Comparison of ENCODE assay signal across 40 cellular contexts in genomic region chr9:128448746-128449145, GRCh38.
"Had no signal": no experiment of that assay in that cellular context is flagged by ENCODE, and none has a peak within 500 bp of the region (broad histone marks: within the 10 kb centered on the region; RNA-seq: fewer than 3 reads in every experiment).

No MANE protein-coding gene starts in this region.

- H3K27ac ChIP-seq: ascending aorta, cardiac muscle cell, VCaP had no signal

- H3K4me3 ChIP-seq: ascending aorta, cardiac muscle cell had no signal

- DNase-seq: activated CD4-positive, alpha-beta memory T cell treated with anti-CD3 and anti-CD28 coated beads, Interleukin-2, amount 10 ng/mL, durations not matched to agents 7 days and 5 days; activated CD4-positive, alpha-beta T cell treated with anti-CD3 and anti-CD28 coated beads for 1 hour; activated CD4-positive, alpha-beta T cell treated with anti-CD3 and anti-CD28 coated beads for 36 hours; activated CD4-positive, alpha-beta T cell treated with anti-CD3 and anti-CD28 coated beads for 48 hours; activated CD4-positive, alpha-beta T cell treated with anti-CD3 and anti-CD28 coated beads, Interleukin-2, amount 10 ng/mL, durations not matched to agents 7 days and 5 days; activated CD4-positive, alpha-beta T cell treated with anti-CD3 and anti-CD28 coated beads, Interleukin-2, amount 50 U/mL, for 48 hours; activated CD4-positive, CD25-positive, alpha-beta regulatory T cell; activated CD8-positive, alpha-beta memory T cell treated with anti-CD3 and anti-CD28 coated beads for 24 hours; activated CD8-positive, alpha-beta memory T cell treated with anti-CD3 and anti-CD28 coated beads, Interleukin-2, amount 10 ng/mL, durations not matched to agents 7 days and 5 days; activated CD8-positive, alpha-beta memory T cell treated with anti-CD3 and anti-CD28 coated beads, Interleukin-2, amount 50 U/mL, for 48 hours; activated CD8-positive, alpha-beta T cell treated with anti-CD3 and anti-CD28 coated beads, Interleukin-2, amount 10 ng/mL, durations not matched to agents 7 days and 5 days; activated effector memory CD4-positive, alpha-beta T cell treated with Interleukin-2 at 50 U/mL for 16 hours; activated gamma-delta T cell; activated naive CD4-positive, alpha-beta T cell treated with anti-CD3 and anti-CD28 coated beads, Interleukin-2, amount 10 ng/mL, durations not matched to agents 7 days and 5 days; activated naive CD4-positive, alpha-beta T cell treated with Interleukin-2 at 50 U/mL for 16 hours; activated naive CD8-positive, alpha-beta T cell treated with anti-CD3 and anti-CD28 coated beads, Interleukin-2, amount 10 ng/mL, durations not matched to agents 7 days and 5 days; activated naive CD8-positive, alpha-beta T cell treated with anti-CD3 and anti-CD28 coated beads, Interleukin-2, amount 50 U/mL, for 24 hours; activated T-cell treated with anti-CD3 and anti-CD28 coated beads, Interleukin-2, amount 50 U/mL, for 24 hours; activated T-cell treated with anti-CD3 and anti-CD28 coated beads, Interleukin-2, amount 50 U/mL, for 48 hours; amygdala; anterior cingulate cortex; caudate nucleus; cerebellar nuclear complex; T-helper 1 cell; T-helper 2 cell; T-helper 9 cell had no signal

- H3K9me3 ChIP-seq: ascending aorta had no signal

- H3K4me1 Mint-ChIP-seq: activated CD4-positive, alpha-beta memory T cell treated with anti-CD3 and anti-CD28 coated beads, Interleukin-2, amount 10 ng/mL, durations not matched to agents 7 days and 5 days; activated CD4-positive, alpha-beta T cell treated with anti-CD3 and anti-CD28 coated beads for 36 hours; activated CD4-positive, alpha-beta T cell treated with anti-CD3 and anti-CD28 coated beads, Interleukin-2, amount 10 ng/mL, durations not matched to agents 7 days and 5 days; activated CD8-positive, alpha-beta memory T cell treated with anti-CD3 and anti-CD28 coated beads, Interleukin-2, amount 10 ng/mL, durations not matched to agents 7 days and 5 days; activated naive CD4-positive, alpha-beta T cell treated with anti-CD3 and anti-CD28 coated beads, Interleukin-2, amount 10 ng/mL, durations not matched to agents 7 days and 5 days; activated naive CD4-positive, alpha-beta T cell treated with anti-CD3 and anti-CD28 coated beads, Interleukin-2, amount 50 U/mL, for 24 hours; activated naive CD8-positive, alpha-beta T cell treated with anti-CD3 and anti-CD28 coated beads, Interleukin-2, amount 10 ng/mL, durations not matched to agents 7 days and 5 days; activated naive CD8-positive, alpha-beta T cell treated with anti-CD3 and anti-CD28 coated beads, Interleukin-2, amount 50 U/mL, for 24 hours; brain; central memory CD8-positive, alpha-beta T cell; WTC11 had no signal

- H3K9me3 Mint-ChIP-seq: activated CD4-positive, alpha-beta memory T cell treated with anti-CD3 and anti-CD28 coated beads, Interleukin-2, amount 10 ng/mL, durations not matched to agents 7 days and 5 days; activated CD4-positive, alpha-beta T cell treated with anti-CD3 and anti-CD28 coated beads, Interleukin-2, amount 10 ng/mL, durations not matched to agents 7 days and 5 days; activated naive CD4-positive, alpha-beta T cell treated with anti-CD3 and anti-CD28 coated beads, Interleukin-2, amount 10 ng/mL, durations not matched to agents 7 days and 5 days; activated naive CD4-positive, alpha-beta T cell treated with anti-CD3 and anti-CD28 coated beads, Interleukin-2, amount 50 U/mL, for 24 hours; activated naive CD8-positive, alpha-beta T cell treated with anti-CD3 and anti-CD28 coated beads, Interleukin-2, amount 10 ng/mL, durations not matched to agents 7 days and 5 days; activated naive CD8-positive, alpha-beta T cell treated with anti-CD3 and anti-CD28 coated beads, Interleukin-2, amount 50 U/mL, for 24 hours; activated T-cell treated with anti-CD3 and anti-CD28 coated beads, Interleukin-2, amount 50 U/mL, for 24 hours; activated T-helper 2 cell treated with anti-CD3 and anti-CD28 coated beads, Interferon-gamma antibody, Interleukin-2, Interleukin-4, amounts not matched to agents 10 μg/mL and 5 μg/mL and 100 μg/mL, durations not matched to agents 14 hours and 24 hours and 36 hours; central memory CD8-positive, alpha-beta T cell; T-helper 1 cell treated with Interleukin-12 subunit alpha and Interleukin-12 subunit beta and Interleukin-4 antibody, amounts not matched to agents 30 μg/mL and 1 μg/mL, for 36 hours; T-helper 2 cell treated with Interferon-gamma antibody and Interleukin-4, amounts not matched to agents 5 μg/mL and 100 μg/mL, for 36 hours; WTC11 had no signal

- H3K4me3 Mint-ChIP-seq: activated CD4-positive, alpha-beta memory T cell treated with anti-CD3 and anti-CD28 coated beads, Interleukin-2, amount 10 ng/mL, durations not matched to agents 7 days and 5 days; activated CD4-positive, alpha-beta T cell treated with anti-CD3 and anti-CD28 coated beads for 36 hours; activated CD4-positive, alpha-beta T cell treated with anti-CD3 and anti-CD28 coated beads, Interleukin-2, amount 10 ng/mL, durations not matched to agents 7 days and 5 days; activated CD8-positive, alpha-beta memory T cell treated with anti-CD3 and anti-CD28 coated beads, Interleukin-2, amount 10 ng/mL, durations not matched to agents 7 days and 5 days; activated CD8-positive, alpha-beta T cell treated with anti-CD3 and anti-CD28 coated beads, Interleukin-2, amount 10 ng/mL, durations not matched to agents 7 days and 5 days; activated naive CD4-positive, alpha-beta T cell treated with anti-CD3 and anti-CD28 coated beads, Interleukin-2, amount 10 ng/mL, durations not matched to agents 7 days and 5 days; activated naive CD4-positive, alpha-beta T cell treated with anti-CD3 and anti-CD28 coated beads, Interleukin-2, amount 50 U/mL, for 24 hours; activated naive CD8-positive, alpha-beta T cell; activated naive CD8-positive, alpha-beta T cell treated with anti-CD3 and anti-CD28 coated beads, Interleukin-2, amount 10 ng/mL, durations not matched to agents 7 days and 5 days; activated naive CD8-positive, alpha-beta T cell treated with anti-CD3 and anti-CD28 coated beads, Interleukin-2, amount 50 U/mL, for 24 hours; activated T-cell treated with anti-CD3 and anti-CD28 coated beads, Interleukin-2, amount 50 U/mL, for 24 hours; brain; central memory CD8-positive, alpha-beta T cell; T-helper 1 cell treated with Interleukin-12 subunit alpha and Interleukin-12 subunit beta and Interleukin-4 antibody, amounts not matched to agents 30 μg/mL and 1 μg/mL, for 36 hours; T-helper 2 cell treated with Interferon-gamma antibody and Interleukin-4, amounts not matched to agents 5 μg/mL and 100 μg/mL, for 36 hours; WTC11 had no signal

- ATAC-seq: activated CD4-positive, alpha-beta T cell treated with anti-CD3 and anti-CD28 coated beads for 36 hours; activated CD4-positive, CD25-positive, alpha-beta regulatory T cell treated with anti-CD3 and anti-CD28 coated beads, Interleukin-2, amount 50 U/mL, for 24 hours; activated CD8-positive, alpha-beta memory T cell treated with anti-CD3 and anti-CD28 coated beads, Interleukin-2, amount 10 ng/mL, durations not matched to agents 7 days and 5 days; activated CD8-positive, alpha-beta T cell treated with anti-CD3 and anti-CD28 coated beads, Interleukin-2, amount 10 ng/mL, durations not matched to agents 7 days and 5 days; activated naive CD8-positive, alpha-beta T cell treated with anti-CD3 and anti-CD28 coated beads, Interleukin-2, amount 50 U/mL, for 24 hours; WTC11 had no signal

- H3K27me3 Mint-ChIP-seq: activated CD4-positive, alpha-beta T cell treated with anti-CD3 and anti-CD28 coated beads for 36 hours; activated naive CD4-positive, alpha-beta T cell treated with anti-CD3 and anti-CD28 coated beads, Interleukin-2, amount 50 U/mL, for 24 hours; activated naive CD8-positive, alpha-beta T cell; activated naive CD8-positive, alpha-beta T cell treated with anti-CD3 and anti-CD28 coated beads, Interleukin-2, amount 10 ng/mL, durations not matched to agents 7 days and 5 days; activated naive CD8-positive, alpha-beta T cell treated with anti-CD3 and anti-CD28 coated beads, Interleukin-2, amount 50 U/mL, for 24 hours; activated T-cell treated with anti-CD3 and anti-CD28 coated beads, Interleukin-2, amount 50 U/mL, for 24 hours; central memory CD8-positive, alpha-beta T cell had no signal

- FAIRE-seq: bronchial epithelial cell, TTC549 had no signal

- H3K27ac Mint-ChIP-seq: activated CD4-positive, alpha-beta memory T cell treated with anti-CD3 and anti-CD28 coated beads, Interleukin-2, amount 10 ng/mL, durations not matched to agents 7 days and 5 days; activated CD4-positive, alpha-beta T cell treated with anti-CD3 and anti-CD28 coated beads for 36 hours; activated CD4-positive, alpha-beta T cell treated with anti-CD3 and anti-CD28 coated beads, Interleukin-2, amount 10 ng/mL, durations not matched to agents 7 days and 5 days; activated CD8-positive, alpha-beta memory T cell treated with anti-CD3 and anti-CD28 coated beads, Interleukin-2, amount 10 ng/mL, durations not matched to agents 7 days and 5 days; activated CD8-positive, alpha-beta T cell treated with anti-CD3 and anti-CD28 coated beads, Interleukin-2, amount 10 ng/mL, durations not matched to agents 7 days and 5 days; activated naive CD4-positive, alpha-beta T cell treated with anti-CD3 and anti-CD28 coated beads, Interleukin-2, amount 10 ng/mL, durations not matched to agents 7 days and 5 days; activated naive CD4-positive, alpha-beta T cell treated with anti-CD3 and anti-CD28 coated beads, Interleukin-2, amount 50 U/mL, for 24 hours; activated naive CD8-positive, alpha-beta T cell; activated naive CD8-positive, alpha-beta T cell treated with anti-CD3 and anti-CD28 coated beads, Interleukin-2, amount 10 ng/mL, durations not matched to agents 7 days and 5 days; activated naive CD8-positive, alpha-beta T cell treated with anti-CD3 and anti-CD28 coated beads, Interleukin-2, amount 50 U/mL, for 24 hours; activated T-cell treated with anti-CD3 and anti-CD28 coated beads, Interleukin-2, amount 50 U/mL, for 24 hours; activated T-helper 2 cell treated with anti-CD3 and anti-CD28 coated beads, Interferon-gamma antibody, Interleukin-2, Interleukin-4, amounts not matched to agents 10 μg/mL and 5 μg/mL and 100 μg/mL, durations not matched to agents 14 hours and 24 hours and 36 hours; brain; T-helper 1 cell treated with Interleukin-12 subunit alpha and Interleukin-12 subunit beta and Interleukin-4 antibody, amounts not matched to agents 30 μg/mL and 1 μg/mL, for 36 hours; T-helper 2 cell treated with Interferon-gamma antibody and Interleukin-4, amounts not matched to agents 5 μg/mL and 100 μg/mL, for 36 hours; WTC11 had no signal

- H3K36me3 Mint-ChIP-seq: activated CD8-positive, alpha-beta memory T cell treated with anti-CD3 and anti-CD28 coated beads, Interleukin-2, amount 10 ng/mL, durations not matched to agents 7 days and 5 days; activated naive CD4-positive, alpha-beta T cell treated with anti-CD3 and anti-CD28 coated beads, Interleukin-2, amount 10 ng/mL, durations not matched to agents 7 days and 5 days; activated naive CD4-positive, alpha-beta T cell treated with anti-CD3 and anti-CD28 coated beads, Interleukin-2, amount 50 U/mL, for 24 hours; activated naive CD8-positive, alpha-beta T cell; activated naive CD8-positive, alpha-beta T cell treated with anti-CD3 and anti-CD28 coated beads, Interleukin-2, amount 10 ng/mL, durations not matched to agents 7 days and 5 days; brain; WTC11 had no signal

- H3K27me3 ChIP-seq: ascending aorta, cardiac muscle cell had no signal

- H3K36me3 ChIP-seq: ascending aorta, cardiac muscle cell had no signal

- H3K4me1 ChIP-seq: ascending aorta had no signal
